In genomic region chr4:120809518-120809917, GRCh38 we compare ENCODE assay signal across 14 cellular contexts.
DNase-seq lines count a peak whose midpoint lies in the region; ATAC-seq and TF ChIP-seq lines count a peak whose summit lies in the region.
"Had no signal": no experiment of that assay in that cellular context is flagged by ENCODE, and none has a peak within 500 bp of the region (broad histone marks: within the 10 kb centered on the region; RNA-seq: fewer than 3 reads in every experiment).

No MANE protein-coding gene starts in this region.

- H3K36me3 ChIP-seq in RWPE2 (ENCODE audit: low read depth): no peaks in the 10 kb centered on the region

- no peak for ATAC-seq in RWPE2 (ENCODE audit: low read depth)
- no peak for ATAC-seq in HG03439 (IDR thresholded peaks at IDR 0.05; ENCODE audit: unreplicated experiment)
- ATAC-seq in GM18511 (IDR thresholded peaks at IDR 0.05; ENCODE audit: unreplicated experiment): no peak
- no peak for ATAC-seq in esophagus mucosa
- ATAC-seq: stimulated activated memory B cell treated with anti-CD40 and anti-IgM and Interleukin-4, amounts not matched to agents 10 μg/mL and 1 μg/mL and 100 μg/mL, for 72 hours had no signal

- no peaks in the 10 kb centered on the region for H3K27me3 ChIP-seq in RWPE2 (ENCODE audit: insufficient read depth, poor library complexity, severe bottlenecking)

- H3K27ac ChIP-seq in RWPE2 (ENCODE audit: poor library complexity, severe bottlenecking): no peak overlapping the region
- H3K27ac ChIP-seq: epithelial cell of prostate had no signal

- TF ChIP-seq CTCF in HFF-Myc (IDR thresholded peaks at IDR 0.05; ENCODE audit: low read depth, low read length, missing control alignments) (peak; percentile 22), RWPE2 (IDR thresholded peaks at IDR 0.05; ENCODE audit: poor library complexity, severe bottlenecking) (peak; percentile 30), fibroblast of villous mesenchyme (IDR thresholded peaks at IDR 0.05; ENCODE audit: insufficient read depth, low read depth, low read length) (peak; percentile 35)

- H3K9me3 ChIP-seq in RWPE2 (ENCODE audit: severe bottlenecking): no peaks in the 10 kb centered on the region

- in situ Hi-C loops in ACHN (cut with HindIII; ENCODE audit: low pct_ligation_motif_present, low pct_unique_long_range_greater_than_20kb, low sequenced_read_pairs): no loop called here

- no peaks in the 10 kb centered on the region for H3K4me1 ChIP-seq in RWPE2 (ENCODE audit: insufficient read depth, poor library complexity, severe bottlenecking)

- DNase-seq in ACHN (peak; percentile 4), HFF-Myc (ENCODE audit: extremely low read depth, low read depth) (no peak), RWPE2 (ENCODE audit: low spot score) (no peak), fibroblast of villous mesenchyme (ENCODE audit: low read depth) (no peak), T-helper 2 cell (no peak)
- DNase-seq: activated effector memory CD4-positive, alpha-beta T cell treated with anti-CD3 and anti-CD28 coated beads, Interleukin-2, amount 50 U/mL, for 16 hours; central memory CD4-positive, alpha-beta T cell; midbrain; NCI-H1930 had no signal

- no peak overlapping the region for H3K4me3 ChIP-seq in HFF-Myc (replicated peaks; ENCODE audit: low read depth, low read length)
- no peak overlapping the region for H3K4me3 ChIP-seq in RWPE2 (ENCODE audit: severe bottlenecking)
- H3K4me3 ChIP-seq in fibroblast of villous mesenchyme (ENCODE audit: low read depth, low read length): no peak overlapping the region
